1 cellular context compared by ENCODE assay signal in genomic region chr10:103676851-103677417, GRCh38.
TF ChIP-seq lines count a peak whose summit lies in the region.

No MANE protein-coding gene starts in this region.

TF ChIP-seq in GM12878, 131 proteins besides CTCF, POLR2A, EP300 and RAD21 (continued from another document):
- no peak for TF ChIP-seq PKNOX1 (IDR thresholded peaks at IDR 0.05)
- TF ChIP-seq IRF4 (IDR thresholded peaks at IDR 0.05; ENCODE audit: low read depth, low read length), result no peak
- TF ChIP-seq ETV6 (conservative IDR thresholded peaks at IDR 0.05 in 1 of 2, IDR thresholded peaks at IDR 0.05 in 1 of 2; ENCODE audit: borderline replicate concordance in 1 of 2, low read depth in 1 of 2), result no peak
- TF ChIP-seq EGR1 (IDR thresholded peaks at IDR 0.05; ENCODE audit: borderline replicate concordance in 1 of 2, low read depth in 2 of 2, low read length in 2 of 2), result no peak
- TF ChIP-seq STAT3 (IDR thresholded peaks at IDR 0.05; ENCODE audit: low read depth, low read length), result no peak
- no peak for TF ChIP-seq TAF1 (IDR thresholded peaks at IDR 0.05; ENCODE audit: borderline replicate concordance, low read depth, low read length)
- TF ChIP-seq MAX (IDR thresholded peaks at IDR 0.05; ENCODE audit: low read depth, low read length), result no peak
- TF ChIP-seq SREBF2 (IDR thresholded peaks at IDR 0.05; ENCODE audit: low read length), result no peak
- no peak for TF ChIP-seq POLR2AphosphoS2 (IDR thresholded peaks at IDR 0.05; ENCODE audit: low read depth, low read length)
- TF ChIP-seq BRCA1 (IDR thresholded peaks at IDR 0.05; ENCODE audit: low read depth, low read length), result no peak
- TF ChIP-seq HDGF (IDR thresholded peaks at IDR 0.05), result no peak
